ENCODE assay signal across 7 cellular contexts in the genomic region with DNA sequence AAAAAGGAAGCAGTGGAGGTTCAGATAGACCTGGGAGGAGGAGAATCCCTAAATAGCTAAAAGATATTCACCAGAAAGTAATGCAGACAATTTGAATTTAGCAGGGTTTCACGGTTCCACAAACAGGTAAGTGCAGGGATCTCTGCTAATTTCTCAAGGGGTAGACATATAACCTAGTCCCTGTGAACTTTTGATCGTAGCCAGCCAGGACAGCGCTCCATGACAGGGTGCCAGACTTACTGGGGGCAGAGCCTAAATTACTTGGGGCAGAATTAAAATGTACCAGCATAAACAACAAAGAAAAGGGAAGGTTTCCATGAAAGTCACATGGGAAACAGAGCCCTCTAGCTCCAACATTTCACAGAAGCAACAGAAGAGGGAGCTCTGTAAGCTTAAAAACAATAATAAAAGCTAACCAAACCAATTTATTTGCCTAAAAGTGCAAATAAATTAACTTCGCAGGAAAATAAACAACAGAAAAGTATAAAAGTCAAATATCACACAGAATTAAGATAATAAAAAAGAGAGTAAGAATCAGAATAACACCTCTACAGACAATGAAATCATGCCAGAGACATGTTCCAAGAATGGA.
DNase-seq lines count a peak whose midpoint lies in the region; ATAC-seq and TF ChIP-seq lines count a peak whose summit lies in the region.

No MANE protein-coding gene starts in this region.

- no peaks in the 10 kb centered on the region for H3K27me3 ChIP-seq in esophagus squamous epithelium
- no peaks in the 10 kb centered on the region for H3K27me3 ChIP-seq in psoas muscle (ENCODE audit: insufficient read depth in 3 of 3, low read length in 2 of 3)
- peaks cover 0 to under 1% (median 0%) of the 10 kb centered on the region in 7 donors for H3K27me3 ChIP-seq in spleen (replicated peaks in 1 of 7)

- no peak overlapping the region for H3K4me3 ChIP-seq in esophagus squamous epithelium
- H3K4me3 ChIP-seq in psoas muscle: no peak overlapping the region
- H3K4me3 ChIP-seq in spleen: no peak overlapping the region

- H3K9me3 ChIP-seq in esophagus squamous epithelium (no peaks in the 10 kb centered on the region), psoas muscle (no peaks in the 10 kb centered on the region), spleen (no peaks in the 10 kb centered on the region)

- H3K36me3 ChIP-seq in esophagus squamous epithelium (no peaks in the 10 kb centered on the region), psoas muscle (ENCODE audit: insufficient read depth in 1 of 2, low read depth in 1 of 2) (no peaks in the 10 kb centered on the region), spleen (no peaks in the 10 kb centered on the region)

- DNase-seq in NCI-H460 (ENCODE audit: extremely low read depth, low read depth) (peak; percentile 11), esophagus squamous epithelium (lab: John Stamatoyannopoulos, UW) (no peak), psoas muscle (no peak), spleen (no peak), NCI-H526 treated with DMSO at 0.1 percent for 48 hours (lab: John Stamatoyannopoulos, UW) (no peak)

- WGBS in esophagus squamous epithelium, 2 donors: 34 to 42% methylated on average over 4 of the region's 4 CpGs
- 35 to 57% (median 43%) methylated on average over 4 of the region's 4 CpGs for WGBS in psoas muscle, 3 donors
- WGBS in spleen, 5 donors: 66 to 85% (median 70%) methylated on average over 4 of the region's 4 CpGs

- TF ChIP-seq POLR2A in esophagus squamous epithelium (IDR thresholded peaks at IDR 0.05) (no peak), spleen (IDR thresholded peaks at IDR 0.05) (no peak)

- H3K27ac ChIP-seq in esophagus squamous epithelium (no peak overlapping the region), psoas muscle (no peak overlapping the region), spleen (no peak overlapping the region)

- TF ChIP-seq CTCF in GM12873 (IDR thresholded peaks at IDR 0.05; ENCODE audit: insufficient read depth, low read depth, low read length, missing control alignments): peak; percentile 37
- TF ChIP-seq CTCF in esophagus squamous epithelium (IDR thresholded peaks at IDR 0.05): peak in 5 of 6 experiments; percentile 25 to 51 (median 34)
- TF ChIP-seq CTCF in psoas muscle (IDR thresholded peaks at IDR 0.05): peak; percentile 60
- TF ChIP-seq CTCF in spleen (IDR thresholded peaks at IDR 0.05 in 8 of 11, conservative IDR thresholded peaks at IDR 0.05 in 3 of 11): peak in 5 of 11 experiments; percentile 27 to 46 (median 37)

- H3K4me1 ChIP-seq in esophagus squamous epithelium (no peaks in the 10 kb centered on the region), psoas muscle (no peaks in the 10 kb centered on the region), spleen (no peaks in the 10 kb centered on the region)

- intact Hi-C loops in esophagus squamous epithelium (cut with DNase I): no loop called here
- intact Hi-C loops in psoas muscle (cut with DNase I): loop anchor here (5.0 to 10.0 kb wide), 4 partner anchors 461 to 911 kb away; no protein-coding TSS in a partner anchor
- intact Hi-C loops in spleen (cut with DNase I; ENCODE audit: low total_unique reads): no loop called here

- ATAC-seq in psoas muscle: peak in 3 of 4 donors; percentile 32 to 56 (median 55)
- ATAC-seq in GM18511 (IDR thresholded peaks at IDR 0.05; ENCODE audit: unreplicated experiment): no peak

Comparison
In these comparisons a context has a peak if more than half of its experiments do, and no peak if none do; other contexts are left out.
1. intact Hi-C loops: an anchor here in psoas muscle (5.0 to 10.0 kb wide); none called in esophagus squamous epithelium and spleen.